In the genomic region with DNA sequence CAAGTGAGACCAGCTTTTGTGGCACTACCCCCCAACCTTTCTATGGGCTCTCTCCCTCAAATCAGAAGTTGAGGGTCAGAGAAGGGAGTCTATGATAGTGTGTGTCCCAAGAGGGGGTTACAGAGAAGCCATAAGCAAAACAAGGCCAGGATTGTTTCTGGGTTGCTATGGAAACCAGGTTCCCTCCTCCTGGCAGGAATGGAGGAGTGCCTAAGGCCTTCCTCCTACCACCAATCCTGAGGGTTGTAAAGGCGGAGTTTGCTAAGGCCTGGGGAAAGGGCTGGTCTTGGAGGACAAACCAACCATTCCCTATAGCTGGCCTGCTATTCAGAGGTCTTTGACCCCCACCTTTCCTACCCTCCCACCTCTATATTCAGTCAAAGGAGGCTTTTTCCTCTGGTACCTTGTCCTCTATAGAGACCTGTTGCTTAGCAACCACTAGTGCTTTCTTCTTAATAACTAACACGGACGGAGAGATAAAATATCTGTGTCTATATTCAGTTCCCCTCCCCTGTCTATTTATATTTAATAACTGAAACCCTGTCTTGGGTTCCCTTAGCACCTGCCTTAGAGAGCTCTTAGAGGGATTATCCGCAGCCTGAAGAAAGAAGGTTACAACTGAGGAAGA, we compare ENCODE assay signal across 15 cellular contexts. TPM values are rescaled to one million over a fixed set of nuclear protein-coding genes. Genes with fewer than 3 reads are reported as not detected.
DNase-seq lines count a peak whose midpoint lies in the region; TF ChIP-seq lines count a peak whose summit lies in the region.
"Had no signal": no experiment of that assay in that cellular context is flagged by ENCODE, and none has a peak within 500 bp of the region (broad histone marks: within the 10 kb centered on the region; RNA-seq: fewer than 3 reads in every experiment).

No MANE protein-coding gene starts in this region.

- no peaks in the 10 kb centered on the region for H3K36me3 ChIP-seq in neural progenitor cell
- H3K36me3 ChIP-seq in MG63, result peaks cover 17% of the 10 kb centered on the region
- H3K36me3 ChIP-seq: colonic mucosa had no signal

- H3K27ac ChIP-seq in caudate nucleus (ENCODE audit: low read depth, low read length) (peak overlapping the region; percentile 77), neural progenitor cell (no peak overlapping the region)
- H3K27ac ChIP-seq: colonic mucosa, thyroid gland, VCaP had no signal

- no peaks in the 10 kb centered on the region for H3K79me2 ChIP-seq in neural progenitor cell (ENCODE audit: low read depth)

- peak overlapping the region; percentile 32 for H3K4me2 ChIP-seq in neural progenitor cell

- peaks cover 14% of the 10 kb centered on the region for H3K36me3 Mint-ChIP-seq in neural progenitor cell
- H3K36me3 Mint-ChIP-seq in activated CD4-positive, alpha-beta memory T cell treated with anti-CD3 and anti-CD28 coated beads for 36 hours, result peaks cover 43% of the 10 kb centered on the region

- peaks cover 3% of the 10 kb centered on the region for H3K27me3 Mint-ChIP-seq in neural progenitor cell (ENCODE audit: insufficient read depth, low read depth)
- no peaks in the 10 kb centered on the region for H3K27me3 Mint-ChIP-seq in activated CD4-positive, alpha-beta memory T cell treated with anti-CD3 and anti-CD28 coated beads for 36 hours
- H3K27me3 Mint-ChIP-seq: activated naive CD8-positive, alpha-beta T cell treated with anti-CD3 and anti-CD28 coated beads, Interleukin-2, amount 50 U/mL, for 24 hours; naive thymus-derived CD4-positive, alpha-beta T cell had no signal

- H3K4me3 ChIP-seq in neural progenitor cell (no peak overlapping the region), MG63 (no peak overlapping the region)
- H3K4me3 ChIP-seq: colonic mucosa, thyroid gland had no signal

- CTCF ChIA-PET in activated CD4-positive, alpha-beta memory T cell treated with anti-CD3 and anti-CD28 coated beads for 36 hours (lab: Charles Lee), result interaction anchor here (1.3 to 1.4 kb wide), 4 partner anchors 12 to 69 kb away, joined by 3 to 5 read pairs (median 4); no protein-coding TSS in a partner anchor

- H3K9me3 Mint-ChIP-seq in neural progenitor cell, result no peaks in the 10 kb centered on the region
- H3K9me3 Mint-ChIP-seq in activated CD4-positive, alpha-beta memory T cell treated with anti-CD3 and anti-CD28 coated beads for 36 hours, result no peaks in the 10 kb centered on the region
- H3K9me3 Mint-ChIP-seq: activated naive CD8-positive, alpha-beta T cell treated with anti-CD3 and anti-CD28 coated beads, Interleukin-2, amount 50 U/mL, for 24 hours had no signal

- H3K9me3 ChIP-seq in neural progenitor cell (ENCODE audit: low read depth) (no peaks in the 10 kb centered on the region), MG63 (no peaks in the 10 kb centered on the region)
- H3K9me3 ChIP-seq: colonic mucosa, thyroid gland had no signal

- H3K9ac ChIP-seq in neural progenitor cell, result no peak overlapping the region

- no peak overlapping the region for H2AFZ ChIP-seq in neural progenitor cell (replicated peaks)

- H3K27me3 ChIP-seq in neural progenitor cell (no peaks in the 10 kb centered on the region), MG63 (no peaks in the 10 kb centered on the region)
- H3K27me3 ChIP-seq: colonic mucosa, thyroid gland had no signal

- peaks cover 19% of the 10 kb centered on the region for H3K4me1 Mint-ChIP-seq in neural progenitor cell
- H3K4me1 Mint-ChIP-seq in activated CD4-positive, alpha-beta memory T cell treated with anti-CD3 and anti-CD28 coated beads for 36 hours (ENCODE audit: low read depth), result no peaks in the 10 kb centered on the region
- H3K4me1 Mint-ChIP-seq: activated naive CD8-positive, alpha-beta T cell treated with anti-CD3 and anti-CD28 coated beads, Interleukin-2, amount 50 U/mL, for 24 hours had no signal

- H3K4me1 ChIP-seq in neural progenitor cell, result peaks cover 14% of the 10 kb centered on the region
- H3K4me1 ChIP-seq: colonic mucosa, thyroid gland had no signal

- peak overlapping the region; percentile 30 for H3K27ac Mint-ChIP-seq in neural progenitor cell
- no peak overlapping the region for H3K27ac Mint-ChIP-seq in activated CD4-positive, alpha-beta memory T cell treated with anti-CD3 and anti-CD28 coated beads for 36 hours
- H3K27ac Mint-ChIP-seq: activated naive CD8-positive, alpha-beta T cell treated with anti-CD3 and anti-CD28 coated beads, Interleukin-2, amount 50 U/mL, for 24 hours; naive thymus-derived CD4-positive, alpha-beta T cell had no signal

- no peak for TF ChIP-seq CTCF in neural progenitor cell (IDR thresholded peaks at IDR 0.05)

- peak; percentile 11 for DNase-seq in ELR (ENCODE audit: low read depth)
- peak; percentile 59 for DNase-seq in NCI-H1694 (lab: John Stamatoyannopoulos, UW)
- DNase-seq in caudate nucleus (lab: John Stamatoyannopoulos, UW), result peak in 13 of 61 donors; percentile 1 to 37 (median 22)
- peak; percentile 72 for DNase-seq in neural progenitor cell (ENCODE audit: low spot score)
- no peak for DNase-seq in MG63
- DNase-seq in stimulated activated CD4-positive, alpha-beta T cell treated with anti-CD3 and anti-CD28 coated beads, Interleukin-12 subunit alpha, Interleukin-12 subunit beta, amount 100 ng/mL, for 4 hours, result no peak
- no peak for DNase-seq in activated CD4-positive, alpha-beta memory T cell treated with anti-CD3 and anti-CD28 coated beads for 36 hours
- DNase-seq: activated naive CD8-positive, alpha-beta T cell treated with anti-CD3 and anti-CD28 coated beads, Interleukin-2, amount 50 U/mL, for 24 hours; colonic mucosa; COR-L47; naive thymus-derived CD4-positive, alpha-beta T cell; SHP77; thyroid gland had no signal

- intact Hi-C loops in activated CD4-positive, alpha-beta memory T cell treated with anti-CD3 and anti-CD28 coated beads for 36 hours (cut with micrococcal nuclease), result no loop called here

- H3K4me3 Mint-ChIP-seq in neural progenitor cell, result no peak overlapping the region
- no peak overlapping the region for H3K4me3 Mint-ChIP-seq in activated CD4-positive, alpha-beta memory T cell treated with anti-CD3 and anti-CD28 coated beads for 36 hours
- H3K4me3 Mint-ChIP-seq: activated naive CD8-positive, alpha-beta T cell treated with anti-CD3 and anti-CD28 coated beads, Interleukin-2, amount 50 U/mL, for 24 hours; naive thymus-derived CD4-positive, alpha-beta T cell had no signal

- peaks cover 8% of the 10 kb centered on the region for H3F3A ChIP-seq in neural progenitor cell (ENCODE audit: low read depth)

- POLR2A ChIA-PET in activated CD4-positive, alpha-beta memory T cell treated with anti-CD3 and anti-CD28 coated beads for 36 hours (lab: Charles Lee), result no interaction called here

- H4K20me1 ChIP-seq in neural progenitor cell (ENCODE audit: low read depth), result peaks cover 15% of the 10 kb centered on the region

RNA-seq across cellular contexts. Expression of a gene that starts 43.4 kb away (rescaled TPM):
- total RNA-seq in neural progenitor cell (ENCODE audit: low replicate concordance), result not detected in 2 replicates
- total RNA-seq in MG63 (2014; rRNA removed; shearing (Covaris generic); ENCODE audit: low replicate concordance), result not detected in 2 replicates
- total RNA-seq in activated CD4-positive, alpha-beta memory T cell treated with anti-CD3 and anti-CD28 coated beads for 36 hours, result not detected
- total RNA-seq: colonic mucosa; kidney epithelial cell; naive thymus-derived CD4-positive, alpha-beta T cell; thyroid gland had no signal

Comparison
In these comparisons a context has a peak if more than half of its experiments do, and no peak if none do; other contexts are left out.
1. DNase-seq: peak in ELR (single experiment), NCI-H1694 (single experiment) and neural progenitor cell (single experiment); none in MG63 (single experiment), stimulated activated CD4-positive, alpha-beta T cell treated with anti-CD3 and anti-CD28 coated beads, Interleukin-12 subunit alpha, Interleukin-12 subunit beta, amount 100 ng/mL, for 4 hours (single experiment) and activated CD4-positive, alpha-beta memory T cell treated with anti-CD3 and anti-CD28 coated beads for 36 hours (single experiment).